Comparison of ENCODE assay signal across 19 cellular contexts in the genomic region with DNA sequence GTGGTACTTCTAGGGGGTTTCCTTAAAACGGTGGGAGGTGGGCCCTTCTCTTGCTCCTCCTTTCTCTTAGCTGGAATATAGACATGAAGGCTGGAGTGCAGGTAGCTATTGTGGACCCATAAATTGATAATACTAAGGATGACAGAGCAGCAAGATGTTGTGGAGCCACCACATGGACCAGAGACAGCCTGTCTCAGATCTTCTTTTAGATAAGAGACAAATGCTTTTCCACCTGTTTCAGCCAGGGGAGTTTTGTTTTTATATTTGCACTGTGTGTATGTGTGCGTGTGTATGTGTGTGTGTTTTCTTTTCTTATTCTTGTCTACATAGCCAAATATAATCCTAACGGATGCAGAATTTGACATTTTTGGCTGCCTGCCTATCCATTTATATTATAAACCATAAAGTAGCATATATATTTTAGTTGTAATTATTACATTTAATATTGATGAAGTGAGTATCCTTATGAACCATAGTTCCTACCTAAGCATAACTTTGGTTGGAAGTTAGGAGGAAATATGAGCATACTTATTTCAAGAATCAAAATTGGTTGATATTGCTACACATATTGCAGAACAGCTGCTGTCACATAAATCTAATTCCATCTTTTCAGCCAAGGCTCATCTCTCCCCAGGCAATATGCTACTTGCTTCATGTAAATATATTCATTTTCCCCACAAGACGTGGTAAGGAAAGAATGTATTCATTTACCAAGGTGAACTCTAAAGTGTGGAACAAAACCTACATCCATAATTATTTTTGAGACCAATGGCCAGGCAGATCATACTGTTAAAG.
"Had no signal": no experiment of that assay in that cellular context is flagged by ENCODE, and none has a peak within 500 bp of the region (broad histone marks: within the 10 kb centered on the region; RNA-seq: fewer than 3 reads in every experiment).

No MANE protein-coding gene starts in this region.

- H3K9me3 Mint-ChIP-seq: neural crest cell, WTC11 had no signal

- DNase-seq: activated CD4-positive, alpha-beta T cell treated with anti-CD3 and anti-CD28 coated beads for 36 hours; activated CD4-positive, alpha-beta T cell treated with anti-CD3 and anti-CD28 coated beads, Interleukin-2, amount 50 U/mL, for 48 hours; activated gamma-delta T cell treated with Interleukin-2 at 50 U/mL for 16 hours; activated T-cell treated with anti-CD3 and anti-CD28 coated beads for 4 hours; cerebellar nuclear complex; cortex of kidney; effector CD8-positive, alpha-beta T cell; heart left ventricle; kidney; stimulated activated CD4-positive, alpha-beta T cell treated with anti-CD3 and anti-CD28 coated beads, Interleukin-2, amount 100 ng/mL, for 24 hours; stimulated activated naive CD8-positive, alpha-beta T cell treated with anti-CD3 and anti-CD28 coated beads, Interleukin-15, Interleukin-2, amounts not matched to agents 100 U/mL and 50 U/mL, for 24 hours; substantia nigra; tibial artery; uterus had no signal

- H3K36me3 Mint-ChIP-seq: mesothelial cell of epicardium, WTC11 had no signal

- H3K4me3 Mint-ChIP-seq: activated CD4-positive, alpha-beta T cell treated with anti-CD3 and anti-CD28 coated beads for 36 hours; activated naive CD8-positive, alpha-beta T cell; activated T-helper 1 cell treated with anti-CD3 and anti-CD28 coated beads, Interleukin-12 subunit alpha, Interleukin-12 subunit beta, Interleukin-2, Interleukin-4 antibody, amounts not matched to agents 30 ng/mL and 10 ng/mL and 1 ng/mL, durations not matched to agents 14 hours and 24 hours and 36 hours; mesothelial cell of epicardium; neural crest cell; WTC11 had no signal

- H3K27me3 Mint-ChIP-seq: activated CD4-positive, alpha-beta T cell treated with anti-CD3 and anti-CD28 coated beads for 36 hours; activated naive CD8-positive, alpha-beta T cell had no signal

- H3K27ac Mint-ChIP-seq: activated CD4-positive, alpha-beta T cell treated with anti-CD3 and anti-CD28 coated beads for 36 hours; activated naive CD8-positive, alpha-beta T cell; activated T-helper 1 cell treated with anti-CD3 and anti-CD28 coated beads, Interleukin-12 subunit alpha, Interleukin-12 subunit beta, Interleukin-2, Interleukin-4 antibody, amounts not matched to agents 30 ng/mL and 10 ng/mL and 1 ng/mL, durations not matched to agents 14 hours and 24 hours and 36 hours; mesothelial cell of epicardium; WTC11 had no signal
